Comparison of ENCODE assay signal across 1 cellular context in the genomic region with DNA sequence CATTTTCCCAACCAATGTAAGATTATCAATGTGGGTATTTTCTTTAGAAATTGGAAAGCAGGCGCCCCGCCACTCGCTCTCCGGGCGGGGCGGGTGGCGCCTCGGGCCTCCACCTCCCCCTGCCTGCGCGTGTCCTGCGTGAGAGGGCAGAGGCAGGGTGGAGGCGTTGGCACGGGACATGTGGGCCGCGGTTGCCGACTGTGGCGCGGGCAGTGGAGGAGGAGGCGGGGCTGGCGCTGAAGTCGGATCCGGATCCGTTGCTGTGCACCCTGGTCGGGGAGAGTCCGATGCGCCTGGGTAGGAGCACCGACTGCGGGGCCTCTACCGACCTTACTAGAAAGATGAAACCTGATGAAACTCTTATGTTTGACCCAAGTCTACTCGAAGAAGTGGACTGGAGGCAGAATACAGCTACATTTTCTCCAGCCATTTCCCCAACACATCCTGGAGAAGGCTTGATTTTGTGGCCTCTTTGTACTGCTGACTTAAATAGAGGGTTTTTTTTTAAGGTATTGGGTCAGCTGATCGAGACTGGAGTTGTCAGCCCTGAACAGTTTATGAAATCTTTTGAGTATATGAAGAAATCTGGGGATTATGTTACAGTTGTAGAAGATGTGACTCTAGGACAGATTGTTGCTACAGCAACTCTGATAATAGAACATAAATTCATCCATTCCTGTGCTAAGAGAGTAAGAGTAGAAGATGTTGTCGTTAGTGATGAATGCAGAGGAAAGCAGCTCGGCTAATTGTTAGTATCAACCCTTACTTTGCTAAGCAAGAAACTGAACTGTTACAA.
TF ChIP-seq lines count a peak whose summit lies in the region.

No MANE protein-coding gene starts in this region.

TF ChIP-seq in GM23338, 12 proteins besides CTCF, POLR2A, EP300 and RAD21 (continued from another document):
- TF ChIP-seq ETS1 (IDR thresholded peaks at IDR 0.05) (no peak), EZH2 (IDR thresholded peaks at IDR 0.05; ENCODE audit: low read depth, unreplicated experiment) (no peak)
